In the genomic region with DNA sequence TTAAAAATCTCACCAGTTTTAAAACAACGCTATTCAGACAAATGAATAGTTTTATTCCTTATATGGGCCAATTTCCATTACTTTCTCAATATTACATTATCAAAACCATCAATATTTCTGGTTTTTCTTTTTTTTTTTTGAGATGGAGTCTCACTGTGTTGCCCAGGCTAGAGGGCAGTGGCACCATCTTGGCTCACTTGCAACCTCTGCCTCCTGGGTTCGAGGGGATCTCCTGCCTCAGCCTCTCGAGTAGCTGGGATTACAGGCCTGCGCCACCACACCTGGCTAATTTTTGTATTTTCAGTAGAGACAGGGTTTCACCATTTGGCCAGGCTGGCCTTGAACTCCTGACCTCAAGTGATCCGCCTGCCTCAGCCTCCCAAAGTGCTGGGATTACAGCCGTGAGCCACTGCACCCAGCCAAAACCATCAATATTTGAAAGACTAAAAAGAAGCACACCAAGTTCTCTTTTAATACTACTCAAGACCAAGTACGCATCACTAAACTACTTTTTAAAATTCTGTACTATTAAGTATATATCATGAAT, we compare ENCODE assay signal across 8 cellular contexts. TPM values are rescaled to one million over a fixed set of nuclear protein-coding genes. Genes with fewer than 3 reads are reported as not detected.
DNase-seq lines count a peak whose midpoint lies in the region; ATAC-seq and TF ChIP-seq lines count a peak whose summit lies in the region.
"Not testable (repeated sequence)": the region's sequence is repeated elsewhere in the genome, so short reads cannot be mapped to it uniquely, and the experiment has no call there.

No MANE protein-coding gene starts in this region.

- BruUV-seq in A673 (replicated peaks; lab: Mats Ljungman, UMichigan), result not testable (repeated sequence)

- H2AFZ ChIP-seq in GM23338; SK-N-SH (ENCODE audit: low read depth): not testable (repeated sequence)

- CTCF ChIA-PET in A673 (lab: Charles Lee); SK-N-SH (lab: Yijun Ruan, JAX): not testable (repeated sequence)

- TF ChIP-seq RAD21 in SK-N-SH (IDR thresholded peaks at IDR 0.05; ENCODE audit: low read length), result not testable (repeated sequence)

- DNase-seq in A673 (ENCODE audit: low spot score); GM23338 (ENCODE audit: low spot score); SK-N-SH; dorsolateral prefrontal cortex; right cardiac atrium; natural killer cell treated with Interleukin-12 subunit alpha and Interleukin-12 subunit beta and Interleukin-15 and Interleukin-18, amount 100 ng/mL, for 72 hours (ENCODE audit: low spot score): not testable (repeated sequence)

- ATAC-seq in GM23338; right cardiac atrium; natural killer cell treated with Interleukin-12 subunit alpha and Interleukin-12 subunit beta and Interleukin-15 and Interleukin-18, amount 100 ng/mL, for 72 hours: not testable (repeated sequence)

- H3K27ac Mint-ChIP-seq in GM23338, result not testable (repeated sequence)
- H3K27ac Mint-ChIP-seq in activated naive CD4-positive, alpha-beta T cell treated with anti-CD3 and anti-CD28 coated beads, Interleukin-2, amount 50 U/mL, for 24 hours, result peak overlapping the region; percentile 47
- H3K27ac Mint-ChIP-seq in natural killer cell treated with Interleukin-12 subunit alpha and Interleukin-12 subunit beta and Interleukin-15 and Interleukin-18, amount 100 ng/mL, for 72 hours, result peak overlapping the region; percentile 99 to 100

- H3K4me2 ChIP-seq in GM23338, result peak overlapping the region; percentile 89
- H3K4me2 ChIP-seq in SK-N-SH, result peak overlapping the region; percentile 96

- H3K4me1 Mint-ChIP-seq in GM23338, result peaks cover 24% of the 10 kb centered on the region
- H3K4me1 Mint-ChIP-seq in activated naive CD4-positive, alpha-beta T cell treated with anti-CD3 and anti-CD28 coated beads, Interleukin-2, amount 50 U/mL, for 24 hours, result peaks cover 71% of the 10 kb centered on the region
- H3K4me1 Mint-ChIP-seq in natural killer cell treated with Interleukin-12 subunit alpha and Interleukin-12 subunit beta and Interleukin-15 and Interleukin-18, amount 100 ng/mL, for 72 hours (ENCODE audit: low read depth in 2 of 2), result peaks cover 57 to 65% of the 10 kb centered on the region in 2 donors

- not testable (repeated sequence) for TF ChIP-seq EP300 in SK-N-SH (IDR thresholded peaks at IDR 0.05; ENCODE audit: borderline replicate concordance in 1 of 2, low read depth in 1 of 2, low read length in 1 of 2)

- not testable (repeated sequence) for H3K9me3 Mint-ChIP-seq in GM23338; activated naive CD4-positive, alpha-beta T cell treated with anti-CD3 and anti-CD28 coated beads, Interleukin-2, amount 50 U/mL, for 24 hours; natural killer cell treated with Interleukin-12 subunit alpha and Interleukin-12 subunit beta and Interleukin-15 and Interleukin-18, amount 100 ng/mL, for 72 hours

- peaks cover 55% of the 10 kb centered on the region for H3K36me3 ChIP-seq in A673 (ENCODE audit: insufficient read depth, low read length, poor library complexity, severe bottlenecking)
- peaks cover 38% of the 10 kb centered on the region for H3K36me3 ChIP-seq in GM23338 (ENCODE audit: insufficient read depth)
- H3K36me3 ChIP-seq in SK-N-SH (replicated peaks in 1 of 2; ENCODE audit: control insufficient read depth in 1 of 2, insufficient read depth in 2 of 2, low read length in 1 of 2), result peaks cover 61 to 70% of the 10 kb centered on the region in 2 experiments
- H3K36me3 ChIP-seq in skeletal muscle tissue (ENCODE audit: control insufficient read depth in 3 of 3, insufficient read depth in 3 of 3, low read length in 3 of 3), result peaks cover 15 to 38% (median 35%) of the 10 kb centered on the region in 3 donors

- not testable (repeated sequence) for H3F3A ChIP-seq in GM23338 (replicated peaks; ENCODE audit: low read depth); SK-N-SH (replicated peaks; ENCODE audit: insufficient read depth)

- H3K79me2 ChIP-seq in GM23338 (replicated peaks; ENCODE audit: insufficient read depth), result peaks cover 88% of the 10 kb centered on the region
- peaks cover 89% of the 10 kb centered on the region for H3K79me2 ChIP-seq in SK-N-SH (ENCODE audit: insufficient read depth)

- H3K4me3 ChIP-seq in A673 (ENCODE audit: low read depth, low read length, poor library complexity, severe bottlenecking) (peak overlapping the region; percentile 81), GM23338 (peak overlapping the region; percentile 84), SK-N-SH (ENCODE audit: low read depth in 2 of 2, low read length in 1 of 2) (peak overlapping the region; percentile 85 to 93; a peak in 3 of 4 replicates), dorsolateral prefrontal cortex (peak overlapping the region in 58 of 59 donors; percentile 16 to 100 (median 95)), right cardiac atrium (ENCODE audit: low read length) (peak overlapping the region; percentile 91), skeletal muscle tissue (ENCODE audit: low read length in 3 of 3) (peak overlapping the region in 2 of 3 donors; percentile 17 to 38)

- peak overlapping the region; percentile 98 for H3K4me3 Mint-ChIP-seq in GM23338
- H3K4me3 Mint-ChIP-seq in activated naive CD4-positive, alpha-beta T cell treated with anti-CD3 and anti-CD28 coated beads, Interleukin-2, amount 50 U/mL, for 24 hours, result peak overlapping the region; percentile 96
- H3K4me3 Mint-ChIP-seq in natural killer cell treated with Interleukin-12 subunit alpha and Interleukin-12 subunit beta and Interleukin-15 and Interleukin-18, amount 100 ng/mL, for 72 hours, result peak overlapping the region; percentile 100

- over 99% methylated on average over 7 of the region's 7 CpGs for WGBS in SK-N-SH (ENCODE audit: low lambda C conversion rate)
- WGBS in right cardiac atrium, result 80% methylated on average over 7 of the region's 7 CpGs

- peaks cover 21% of the 10 kb centered on the region for H3K27me3 Mint-ChIP-seq in GM23338 (ENCODE audit: insufficient read depth, low read depth, poor library complexity)
- not testable (repeated sequence) for H3K27me3 Mint-ChIP-seq in activated naive CD4-positive, alpha-beta T cell treated with anti-CD3 and anti-CD28 coated beads, Interleukin-2, amount 50 U/mL, for 24 hours; natural killer cell treated with Interleukin-12 subunit alpha and Interleukin-12 subunit beta and Interleukin-15 and Interleukin-18, amount 100 ng/mL, for 72 hours

- intact Hi-C loops in A673 (cut with micrococcal nuclease; ENCODE audit: unreplicated experiment); dorsolateral prefrontal cortex (cut with DNase I); right cardiac atrium (cut with DNase I): not testable (repeated sequence)

- TF ChIP-seq CTCF in A673 (conservative IDR thresholded peaks at IDR 0.05; ENCODE audit: low read depth, low read length); GM23338 (conservative IDR thresholded peaks at IDR 0.05; ENCODE audit: low read depth in 2 of 2); SK-N-SH (IDR thresholded peaks at IDR 0.05); dorsolateral prefrontal cortex (IDR thresholded peaks at IDR 0.05 in 54 of 56, conservative IDR thresholded peaks at IDR 0.05 in 2 of 56; ENCODE audit: low read depth in 1 of 56, partially characterized antibody in 56 of 56): not testable (repeated sequence)

- POLR2A ChIA-PET in A673 (lab: Charles Lee; ENCODE audit: low non-redundant PET); SK-N-SH (lab: Yijun Ruan, JAX): not testable (repeated sequence)

- not testable (repeated sequence) for H3K4me1 ChIP-seq in A673 (ENCODE audit: insufficient read depth, low read length, poor library complexity, severe bottlenecking); SK-N-SH (ENCODE audit: control insufficient read depth in 1 of 2, insufficient read depth in 2 of 2, low read depth in 1 of 2, low read length in 1 of 2); right cardiac atrium (ENCODE audit: control insufficient read depth, insufficient read depth, low read length)
- H3K4me1 ChIP-seq in GM23338 (ENCODE audit: insufficient read depth) (peaks cover 17% of the 10 kb centered on the region; the same call in 1 of the 2 replicates), skeletal muscle tissue (ENCODE audit: control insufficient read depth in 3 of 3, insufficient read depth in 3 of 3, low read length in 3 of 3) (peaks cover 21 to 46% (median 22%) of the 10 kb centered on the region in 3 donors)

- H3K36me3 Mint-ChIP-seq in GM23338 (ENCODE audit: low read depth), result peaks cover 82% of the 10 kb centered on the region
- H3K36me3 Mint-ChIP-seq in activated naive CD4-positive, alpha-beta T cell treated with anti-CD3 and anti-CD28 coated beads, Interleukin-2, amount 50 U/mL, for 24 hours, result peaks cover 31% of the 10 kb centered on the region
- H3K36me3 Mint-ChIP-seq in natural killer cell treated with Interleukin-12 subunit alpha and Interleukin-12 subunit beta and Interleukin-15 and Interleukin-18, amount 100 ng/mL, for 72 hours, result peaks cover 33% of the 10 kb centered on the region

- not testable (repeated sequence) for H3K9ac ChIP-seq in SK-N-SH
- peak overlapping the region in 1 of 3 donors; percentile 100 for H3K9ac ChIP-seq in skeletal muscle tissue (ENCODE audit: low read depth in 1 of 3, low read length in 3 of 3)

- H4K20me1 ChIP-seq in GM23338 (replicated peaks; ENCODE audit: insufficient read depth) (peaks cover 61% of the 10 kb centered on the region), SK-N-SH (ENCODE audit: insufficient read depth) (peaks cover 80% of the 10 kb centered on the region)

- not testable (repeated sequence) for H3K27me3 ChIP-seq in A673 (replicated peaks; ENCODE audit: insufficient read depth, low read depth, low read length, poor library complexity); GM23338 (ENCODE audit: insufficient read depth); SK-N-SH (ENCODE audit: insufficient read depth); dorsolateral prefrontal cortex; right cardiac atrium (ENCODE audit: control insufficient read depth, insufficient read depth); skeletal muscle tissue (ENCODE audit: control insufficient read depth in 3 of 3, insufficient read depth in 3 of 3, low read length in 3 of 3)

- H3K27ac ChIP-seq in A673 (ENCODE audit: low read depth, low read length, poor library complexity, severe bottlenecking); GM23338 (ENCODE audit: low read depth); SK-N-SH (ENCODE audit: low read depth in 2 of 2, low read length in 1 of 2); right cardiac atrium (ENCODE audit: low read length); skeletal muscle tissue (ENCODE audit: low read depth, low read length): not testable (repeated sequence)
- peak overlapping the region in 6 of 59 donors; percentile 2 to 100 (median 18) for H3K27ac ChIP-seq in dorsolateral prefrontal cortex

- H3K9me2 ChIP-seq in GM23338 (ENCODE audit: insufficient read depth); SK-N-SH: not testable (repeated sequence)

- not testable (repeated sequence) for H3K9me3 ChIP-seq in A673 (ENCODE audit: low read depth, low read length, poor library complexity, severe bottlenecking); SK-N-SH; right cardiac atrium (ENCODE audit: control insufficient read depth, low read length); skeletal muscle tissue (ENCODE audit: control insufficient read depth in 3 of 3, low read length in 3 of 3)

RNA-seq across cellular contexts. Expression of gene C6orf62, which starts 2.3 kb away (rescaled TPM):
- total RNA-seq in A673 (2021), result 91.7 and 107 TPM in 2 replicates
- 78.4 and 79.9 TPM in 2 replicates for total RNA-seq in GM23338 (2014; rRNA removed; shearing (Covaris generic))
- polyA plus RNA-seq in GM23338 (2016; fragmentation: Nextera tagmentation; extraction: Ambion mirVana), result 63.1 and 66.7 TPM in 2 replicates
- polyA plus RNA-seq in SK-N-SH (2012; rRNA removed), result 36.0 and 42.3 TPM in 2 replicates
- 48.3 and 56.8 TPM in 2 replicates for polyA plus RNA-seq in SK-N-SH (2012; cell fraction: cytosol; rRNA removed)
- 18.6 and 35.2 TPM in 2 replicates for polyA plus RNA-seq in SK-N-SH (2012; cell fraction: nucleus; rRNA removed)
- 100 to 1,000 TPM in 17 of 120 experiments, 10 to 100 TPM in 103; 62.2 to 116 (median 89.9) TPM for total RNA-seq in dorsolateral prefrontal cortex
- 10 to 100 TPM; 52.2 to 66.5 (median 56.4) TPM for total RNA-seq in right cardiac atrium
- polyA plus RNA-seq in right cardiac atrium, result 31.9 TPM
- 100 to 1,000 TPM; 119 to 127 TPM for total RNA-seq in natural killer cell treated with Interleukin-12 subunit alpha and Interleukin-12 subunit beta and Interleukin-15 and Interleukin-18, amount 100 ng/mL, for 72 hours
- 41.2 TPM for total RNA-seq in skeletal muscle tissue

RNA-seq across cellular contexts. Expression of gene ACOT13, which starts 49.8 kb away (rescaled TPM):
- 31.2 and 40.8 TPM in 2 replicates for total RNA-seq in A673 (2021)
- total RNA-seq in GM23338 (2014; rRNA removed; shearing (Covaris generic)), result 17.4 and 17.8 TPM in 2 replicates
- 175 and 190 TPM in 2 replicates for polyA plus RNA-seq in GM23338 (2016; fragmentation: Nextera tagmentation; extraction: Ambion mirVana)
- polyA plus RNA-seq in SK-N-SH (2012; rRNA removed), result 18.0 and 20.8 TPM in 2 replicates
- polyA plus RNA-seq in SK-N-SH (2012; cell fraction: cytosol; rRNA removed), result 24.5 and 33.6 TPM in 2 replicates
- polyA plus RNA-seq in SK-N-SH (2012; cell fraction: nucleus; rRNA removed), result 5.2 and 7.7 TPM in 2 replicates
- 10 to 100 TPM; 13.5 to 34.9 (median 23.7) TPM for total RNA-seq in dorsolateral prefrontal cortex
- 10 to 100 TPM; 63.7 to 92.1 (median 77.6) TPM for total RNA-seq in right cardiac atrium
- polyA plus RNA-seq in right cardiac atrium, result 87.4 TPM
- total RNA-seq in natural killer cell treated with Interleukin-12 subunit alpha and Interleukin-12 subunit beta and Interleukin-15 and Interleukin-18, amount 100 ng/mL, for 72 hours, result 10 to 100 TPM; 10.2 to 20.1 TPM
- 4.7 TPM for total RNA-seq in skeletal muscle tissue

RNA-seq across cellular contexts. Expression of gene TDP2, which starts 50.0 kb away (rescaled TPM):
- 31.4 and 34.9 TPM in 2 replicates for total RNA-seq in A673 (2021)
- 47.8 and 64.5 TPM in 2 replicates for total RNA-seq in GM23338 (2014; rRNA removed; shearing (Covaris generic))
- polyA plus RNA-seq in GM23338 (2016; fragmentation: Nextera tagmentation; extraction: Ambion mirVana), result 41.8 and 46.8 TPM in 2 replicates
- polyA plus RNA-seq in SK-N-SH (2012; rRNA removed), result 20.0 and 20.2 TPM in 2 replicates
- polyA plus RNA-seq in SK-N-SH (2012; cell fraction: cytosol; rRNA removed), result 23.6 and 29.5 TPM in 2 replicates
- polyA plus RNA-seq in SK-N-SH (2012; cell fraction: nucleus; rRNA removed), result 24.8 and 38.0 TPM in 2 replicates
- total RNA-seq in dorsolateral prefrontal cortex, result 10 to 100 TPM; 32.5 to 61.2 (median 49.0) TPM
- total RNA-seq in right cardiac atrium, result 10 to 100 TPM; 42.4 to 45.4 (median 44.2) TPM
- polyA plus RNA-seq in right cardiac atrium, result 30.2 TPM
- total RNA-seq in natural killer cell treated with Interleukin-12 subunit alpha and Interleukin-12 subunit beta and Interleukin-15 and Interleukin-18, amount 100 ng/mL, for 72 hours, result 10 to 100 TPM; 48.1 to 48.4 TPM
- total RNA-seq in skeletal muscle tissue, result 11.5 TPM

RNA-seq across cellular contexts. Expression of gene GMNN, which starts 58.1 kb away (rescaled TPM):
- total RNA-seq in A673 (2021) (100 and 111 TPM in 2 replicates), dorsolateral prefrontal cortex (10 to 100 TPM in 110 of 120 experiments, 1 to 10 TPM in 10; 7.1 to 41.6 (median 15.2) TPM), right cardiac atrium (1 to 10 TPM; 5.6 to 8.2 (median 6.2) TPM), skeletal muscle tissue (5.2 TPM)
- 88.2 and 89.1 TPM in 2 replicates for total RNA-seq in GM23338 (2014; rRNA removed; shearing (Covaris generic))
- polyA plus RNA-seq in GM23338 (2016; fragmentation: Nextera tagmentation; extraction: Ambion mirVana) (183 and 202 TPM in 2 replicates), SK-N-SH (2012; rRNA removed) (16.2 and 16.8 TPM in 2 replicates), right cardiac atrium (7.0 TPM)
- 19.1 and 20.5 TPM in 2 replicates for polyA plus RNA-seq in SK-N-SH (2012; cell fraction: cytosol; rRNA removed)
- 15.2 and 19.7 TPM in 2 replicates for polyA plus RNA-seq in SK-N-SH (2012; cell fraction: nucleus; rRNA removed)
- 10 to 100 TPM; 41.7 to 81.0 TPM for total RNA-seq in natural killer cell treated with Interleukin-12 subunit alpha and Interleukin-12 subunit beta and Interleukin-15 and Interleukin-18, amount 100 ng/mL, for 72 hours

Comparison
In these comparisons a context has a peak if more than half of its experiments do, and no peak if none do; other contexts are left out.
1. H3K4me3 ChIP-seq: peak in every context shown above with its lines; median percentile 95 in dorsolateral prefrontal cortex; 91 in right cardiac atrium; 89 in SK-N-SH; 84 in GM23338; 81 in A673; 28 in skeletal muscle tissue.